ENCODE assay signal across 8 cellular contexts in the genomic region with DNA sequence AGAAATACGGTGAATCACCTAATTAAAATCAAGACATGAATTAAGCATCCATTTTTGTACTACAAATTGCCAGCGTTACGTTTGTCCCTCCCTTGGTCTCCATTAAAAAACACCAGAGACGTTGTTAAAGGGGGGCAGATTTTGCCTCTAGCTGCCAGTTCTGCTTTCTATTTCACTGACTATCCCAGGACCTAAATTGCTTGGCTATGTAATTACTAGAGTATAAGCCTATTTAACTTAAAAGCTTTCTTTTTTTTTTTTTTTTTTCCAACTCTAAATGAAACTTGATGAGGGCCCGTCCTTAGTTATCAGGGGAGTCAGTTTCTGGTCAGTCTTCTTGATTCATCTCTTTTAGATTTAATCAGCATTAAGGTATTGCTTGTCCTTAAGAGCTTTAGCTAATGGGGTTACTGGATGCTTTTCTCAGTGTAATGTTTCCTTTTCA. TPM values are rescaled to one million over a fixed set of nuclear protein-coding genes. Genes with fewer than 3 reads are reported as not detected.
DNase-seq lines count a peak whose midpoint lies in the region; ATAC-seq lines count a peak whose summit lies in the region.

No MANE protein-coding gene starts in this region.

- H3K27ac Mint-ChIP-seq in activated naive CD8-positive, alpha-beta T cell treated with anti-CD3 and anti-CD28 coated beads, Interleukin-2, amount 10 ng/mL, durations not matched to agents 7 days and 5 days, result peak overlapping the region; percentile 98
- peak overlapping the region; percentile 87 for H3K27ac Mint-ChIP-seq in stimulated activated memory B cell treated with anti-CD40 and anti-IgM and Interleukin-4, amounts not matched to agents 10 μg/mL and 1 μg/mL and 100 μg/mL, for 72 hours

- peaks cover 2% of the 10 kb centered on the region for H3K27me3 Mint-ChIP-seq in activated naive CD8-positive, alpha-beta T cell treated with anti-CD3 and anti-CD28 coated beads, Interleukin-2, amount 10 ng/mL, durations not matched to agents 7 days and 5 days
- no peaks in the 10 kb centered on the region for H3K27me3 Mint-ChIP-seq in stimulated activated memory B cell treated with anti-CD40 and anti-IgM and Interleukin-4, amounts not matched to agents 10 μg/mL and 1 μg/mL and 100 μg/mL, for 72 hours

- ATAC-seq in activated naive CD8-positive, alpha-beta T cell treated with anti-CD3 and anti-CD28 coated beads, Interleukin-2, amount 10 ng/mL, durations not matched to agents 7 days and 5 days (ENCODE audit: low read depth), result no peak
- ATAC-seq in stimulated activated memory B cell treated with anti-CD40 and anti-IgM and Interleukin-4, amounts not matched to agents 10 μg/mL and 1 μg/mL and 100 μg/mL, for 72 hours, result no peak
- ATAC-seq in GM19467 (IDR thresholded peaks at IDR 0.05; ENCODE audit: unreplicated experiment) (no peak), HG03378 (IDR thresholded peaks at IDR 0.05; ENCODE audit: unreplicated experiment) (no peak)

- POLR2A ChIA-PET in activated naive CD8-positive, alpha-beta T cell treated with anti-CD3 and anti-CD28 coated beads, Interleukin-2, amount 10 ng/mL, durations not matched to agents 7 days and 5 days (lab: Charles Lee), result interaction anchor here (0.7 to 1.2 kb wide), 4 partner anchors 24 to 1354 kb away, joined by 3 to 5 read pairs (median 4); a partner anchor contains a TSS

- H3K4me3 ChIP-seq in iPS-18c (ENCODE audit: insufficient read depth, low read depth, low read length), result peak overlapping the region; percentile 70

- peaks cover 12% of the 10 kb centered on the region for H3K36me3 Mint-ChIP-seq in activated naive CD8-positive, alpha-beta T cell treated with anti-CD3 and anti-CD28 coated beads, Interleukin-2, amount 10 ng/mL, durations not matched to agents 7 days and 5 days
- H3K36me3 Mint-ChIP-seq in stimulated activated memory B cell treated with anti-CD40 and anti-IgM and Interleukin-4, amounts not matched to agents 10 μg/mL and 1 μg/mL and 100 μg/mL, for 72 hours, result peaks cover 7% of the 10 kb centered on the region

- DNase-seq in Daoy (ENCODE audit: low read depth), result peak; percentile 30
- peak; percentile 46 to 61 for DNase-seq in Kasumi-1 (lab: John Stamatoyannopoulos, UW)
- DNase-seq in activated naive CD8-positive, alpha-beta T cell treated with anti-CD3 and anti-CD28 coated beads, Interleukin-2, amount 10 ng/mL, durations not matched to agents 7 days and 5 days, result no peak
- no peak for DNase-seq in NCI-H146 (lab: John Stamatoyannopoulos, UW)

- H3K4me3 Mint-ChIP-seq in activated naive CD8-positive, alpha-beta T cell treated with anti-CD3 and anti-CD28 coated beads, Interleukin-2, amount 10 ng/mL, durations not matched to agents 7 days and 5 days, result peak overlapping the region; percentile 98
- peak overlapping the region; percentile 100 for H3K4me3 Mint-ChIP-seq in stimulated activated memory B cell treated with anti-CD40 and anti-IgM and Interleukin-4, amounts not matched to agents 10 μg/mL and 1 μg/mL and 100 μg/mL, for 72 hours

- H3K4me1 Mint-ChIP-seq in activated naive CD8-positive, alpha-beta T cell treated with anti-CD3 and anti-CD28 coated beads, Interleukin-2, amount 10 ng/mL, durations not matched to agents 7 days and 5 days, result peaks cover 39% of the 10 kb centered on the region
- H3K4me1 Mint-ChIP-seq in stimulated activated memory B cell treated with anti-CD40 and anti-IgM and Interleukin-4, amounts not matched to agents 10 μg/mL and 1 μg/mL and 100 μg/mL, for 72 hours, result peaks cover 53% of the 10 kb centered on the region

- no peaks in the 10 kb centered on the region for H3K9me3 ChIP-seq in iPS-18c (ENCODE audit: control insufficient read depth, insufficient read depth, low read length)

- no peaks in the 10 kb centered on the region for H3K9me3 Mint-ChIP-seq in activated naive CD8-positive, alpha-beta T cell treated with anti-CD3 and anti-CD28 coated beads, Interleukin-2, amount 10 ng/mL, durations not matched to agents 7 days and 5 days
- no peaks in the 10 kb centered on the region for H3K9me3 Mint-ChIP-seq in stimulated activated memory B cell treated with anti-CD40 and anti-IgM and Interleukin-4, amounts not matched to agents 10 μg/mL and 1 μg/mL and 100 μg/mL, for 72 hours

RNA-seq across cellular contexts. Expression of a gene that starts 1.1 kb away (rescaled TPM):
- total RNA-seq in Daoy (2014; rRNA removed; shearing (Covaris generic)), result 48.4 and 49.8 TPM in 2 replicates
- 10 to 100 TPM; 35.7 to 43.1 TPM for total RNA-seq in activated naive CD8-positive, alpha-beta T cell treated with anti-CD3 and anti-CD28 coated beads, Interleukin-2, amount 10 ng/mL, durations not matched to agents 7 days and 5 days

Comparison
In these comparisons a context has a peak if more than half of its experiments do, and no peak if none do; other contexts are left out.
1. DNase-seq: peak in Daoy (single experiment) and Kasumi-1 (2 of 2); none in activated naive CD8-positive, alpha-beta T cell treated with anti-CD3 and anti-CD28 coated beads, Interleukin-2, amount 10 ng/mL, durations not matched to agents 7 days and 5 days (single experiment) and NCI-H146 (single experiment).